Comparison of ENCODE assay signal across 23 cellular contexts in genomic region chr4:102042843-102043802, GRCh38.
"Had no signal": no experiment of that assay in that cellular context is flagged by ENCODE, and none has a peak within 500 bp of the region (broad histone marks: within the 10 kb centered on the region; RNA-seq: fewer than 3 reads in every experiment).

No MANE protein-coding gene starts in this region.

- H3K27me3 Mint-ChIP-seq: activated CD4-positive, alpha-beta T cell treated with anti-CD3 and anti-CD28 coated beads for 36 hours; activated naive CD8-positive, alpha-beta T cell treated with anti-CD3 and anti-CD28 coated beads for 36 hours; activated T-helper 17 cell treated with anti-CD3 and anti-CD28 coated beads, Interleukin-2, amount 50 U/mL, for 72 hours; dendritic cell treated with granulocyte-macrophage colony-stimulating factor and Interleukin-4, amounts not matched to agents 40 ng/mL and 50 ng/mL, for 4 days had no signal

- H3K9me3 ChIP-seq: esophagus muscularis mucosa, neutrophil, right lobe of liver, thoracic aorta, upper lobe of right lung had no signal

- H2AFZ ChIP-seq: hepatocyte, parathyroid adenoma had no signal

- H3K27ac Mint-ChIP-seq: activated CD4-positive, alpha-beta T cell treated with anti-CD3 and anti-CD28 coated beads for 36 hours; activated naive CD8-positive, alpha-beta T cell treated with anti-CD3 and anti-CD28 coated beads for 36 hours; activated T-helper 17 cell treated with anti-CD3 and anti-CD28 coated beads, Interleukin-2, amount 50 U/mL, for 72 hours; dendritic cell treated with granulocyte-macrophage colony-stimulating factor and Interleukin-4, amounts not matched to agents 40 ng/mL and 50 ng/mL, for 4 days; natural killer cell; stimulated activated effector memory CD8-positive, alpha-beta T cell treated with anti-CD3 and anti-CD28 coated beads, Interleukin-12 subunit alpha, Interleukin-12 subunit beta, amount 100 ng/mL, for 72 hours had no signal

- H3K9me3 Mint-ChIP-seq: activated naive CD8-positive, alpha-beta T cell treated with anti-CD3 and anti-CD28 coated beads for 36 hours; activated T-helper 17 cell treated with anti-CD3 and anti-CD28 coated beads, Interleukin-2, amount 50 U/mL, for 72 hours; dendritic cell treated with granulocyte-macrophage colony-stimulating factor and Interleukin-4, amounts not matched to agents 40 ng/mL and 50 ng/mL, for 4 days; natural killer cell; stimulated activated effector memory CD8-positive, alpha-beta T cell treated with anti-CD3 and anti-CD28 coated beads, Interleukin-12 subunit alpha, Interleukin-12 subunit beta, amount 100 ng/mL, for 72 hours had no signal

- H3K4me2 ChIP-seq: hepatocyte had no signal

- ATAC-seq: activated CD4-positive, alpha-beta T cell treated with anti-CD3 and anti-CD28 coated beads for 36 hours; activated T-helper 17 cell treated with anti-CD3 and anti-CD28 coated beads, Interleukin-2, amount 50 U/mL, for 72 hours; left cardiac atrium; natural killer cell; right lobe of liver; stimulated activated effector memory CD8-positive, alpha-beta T cell treated with anti-CD3 and anti-CD28 coated beads, Interleukin-12 subunit alpha, Interleukin-12 subunit beta, amount 100 ng/mL, for 72 hours; upper lobe of right lung had no signal

- H3K9ac ChIP-seq: parathyroid adenoma had no signal

- H3K4me3 ChIP-seq: cardiac muscle cell, esophagus muscularis mucosa, hepatocyte, right lobe of liver, thoracic aorta, upper lobe of right lung had no signal

- H3K4me3 Mint-ChIP-seq: activated CD4-positive, alpha-beta T cell treated with anti-CD3 and anti-CD28 coated beads for 36 hours; activated naive CD8-positive, alpha-beta T cell treated with anti-CD3 and anti-CD28 coated beads for 36 hours; activated T-helper 17 cell treated with anti-CD3 and anti-CD28 coated beads, Interleukin-2, amount 50 U/mL, for 72 hours; dendritic cell treated with granulocyte-macrophage colony-stimulating factor and Interleukin-4, amounts not matched to agents 40 ng/mL and 50 ng/mL, for 4 days; natural killer cell; stimulated activated effector memory CD8-positive, alpha-beta T cell treated with anti-CD3 and anti-CD28 coated beads, Interleukin-12 subunit alpha, Interleukin-12 subunit beta, amount 100 ng/mL, for 72 hours had no signal

- H3K36me3 Mint-ChIP-seq: activated naive CD8-positive, alpha-beta T cell treated with anti-CD3 and anti-CD28 coated beads for 36 hours; natural killer cell; stimulated activated effector memory CD8-positive, alpha-beta T cell treated with anti-CD3 and anti-CD28 coated beads, Interleukin-12 subunit alpha, Interleukin-12 subunit beta, amount 100 ng/mL, for 72 hours had no signal

- H3K36me3 ChIP-seq: cardiac muscle cell, esophagus muscularis mucosa, neutrophil, right lobe of liver, thoracic aorta, upper lobe of right lung had no signal

- H3K27me3 ChIP-seq: cardiac muscle cell, esophagus muscularis mucosa, hepatocyte, neutrophil, right lobe of liver, upper lobe of right lung had no signal

- H3K4me1 ChIP-seq: esophagus muscularis mucosa, parathyroid adenoma, right lobe of liver, upper lobe of right lung had no signal

- H3K79me2 ChIP-seq: hepatocyte, parathyroid adenoma had no signal

- DNase-seq: activated CD4-positive, alpha-beta T cell treated with anti-CD3 and anti-CD28 coated beads for 36 hours; activated CD4-positive, alpha-beta T cell treated with anti-CD3 and anti-CD28 coated beads, Interleukin-2, amount 50 U/mL, for 48 hours; activated naive CD4-positive, alpha-beta T cell; activated naive CD8-positive, alpha-beta T cell treated with anti-CD3 and anti-CD28 coated beads for 36 hours; amniotic stem cell; effector CD8-positive, alpha-beta T cell; foreskin fibroblast; left cardiac atrium; natural killer cell; right lobe of liver; small intestine; stimulated activated CD4-positive, alpha-beta T cell treated with anti-CD3 and anti-CD28 coated beads, Interleukin-4, amount 100 ng/mL, for 1 hour; T-helper 2 cell; upper lobe of right lung had no signal

- H3K27ac ChIP-seq: cardiac muscle cell, esophagus muscularis mucosa, hepatocyte, neutrophil, parathyroid adenoma, right lobe of liver, thoracic aorta, upper lobe of right lung had no signal

- H3K4me1 Mint-ChIP-seq: activated CD4-positive, alpha-beta T cell treated with anti-CD3 and anti-CD28 coated beads for 36 hours; activated naive CD8-positive, alpha-beta T cell treated with anti-CD3 and anti-CD28 coated beads for 36 hours; activated T-helper 17 cell treated with anti-CD3 and anti-CD28 coated beads, Interleukin-2, amount 50 U/mL, for 72 hours; natural killer cell; stimulated activated effector memory CD8-positive, alpha-beta T cell treated with anti-CD3 and anti-CD28 coated beads, Interleukin-12 subunit alpha, Interleukin-12 subunit beta, amount 100 ng/mL, for 72 hours had no signal
